12 cellular contexts compared by ENCODE assay signal in the genomic region with DNA sequence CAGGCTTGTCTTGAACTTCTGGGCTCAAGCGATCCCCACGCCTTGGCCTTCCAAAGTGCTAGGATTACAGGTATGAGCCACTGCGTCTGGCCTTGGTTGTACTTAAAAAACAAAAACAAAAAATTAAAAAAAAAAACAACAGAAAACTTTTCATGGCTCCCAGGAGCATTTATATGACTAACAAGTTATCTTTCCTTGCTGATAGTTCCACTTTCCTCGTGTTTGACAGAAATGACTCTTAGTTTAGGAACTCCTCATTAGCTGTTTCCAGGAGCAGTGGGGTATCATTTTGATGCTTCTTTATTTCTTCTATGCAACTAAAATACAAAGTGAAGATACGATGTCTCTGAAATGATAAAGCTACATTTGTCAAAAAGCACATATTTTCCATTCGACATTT.
A peak's percentile ranks its signal among the peaks of the same experiment; 100 is the strongest.
DNase-seq lines count a peak whose midpoint lies in the region; FAIRE-seq and TF ChIP-seq lines count a peak whose summit lies in the region.
"Had no signal": no experiment of that assay in that cellular context is flagged by ENCODE, and none has a peak within 500 bp of the region (broad histone marks: within the 10 kb centered on the region; RNA-seq: fewer than 3 reads in every experiment).

No MANE protein-coding gene starts in this region.

- no peak overlapping the region for H3K4me3 ChIP-seq in OCI-LY1 (ENCODE audit: low read depth, low read length, poor library complexity, severe bottlenecking)
- H3K4me3 ChIP-seq in endothelial cell of umbilical vein (replicated peaks in 1 of 3; ENCODE audit: insufficient read depth in 1 of 3, low read depth in 1 of 3, low read length in 3 of 3) = no peak overlapping the region
- no peak overlapping the region for H3K4me3 ChIP-seq in skeletal muscle satellite cell (ENCODE audit: low read length)
- H3K4me3 ChIP-seq: right atrium auricular region had no signal

- no peaks in the 10 kb centered on the region for H3F3A ChIP-seq in OCI-LY1 (ENCODE audit: insufficient read depth, low read length)

- H3K4me2 ChIP-seq in OCI-LY1 (ENCODE audit: low read length) (peak overlapping the region; percentile 39; the same call in 1 of the 2 replicates), endothelial cell of umbilical vein (ENCODE audit: insufficient read depth, low read length) (peak overlapping the region; percentile 1), skeletal muscle satellite cell (ENCODE audit: low read length) (peak overlapping the region; percentile 74)

- CTCF ChIA-PET in activated CD4-positive, alpha-beta T cell treated with anti-CD3 and anti-CD28 coated beads, Interleukin-2, amount 10 ng/mL, durations not matched to agents 7 days and 5 days (lab: Charles Lee) = interaction anchor here (1.2 to 1.3 kb wide), 2 partner anchors 14 to 64 kb away, joined by 3 read pairs; no protein-coding TSS in a partner anchor
- CTCF ChIA-PET in endothelial cell of umbilical vein (lab: Charles Lee) = interaction anchor here (0.7 to 2.2 kb wide), 7 partner anchors 16 to 178 kb away, joined by 3 to 9 read pairs (median 4); partner anchors contain the start of gene PRKCA

- H3K9me3 ChIP-seq in OCI-LY1 (ENCODE audit: low read length) = no peaks in the 10 kb centered on the region
- no peaks in the 10 kb centered on the region for H3K9me3 ChIP-seq in endothelial cell of umbilical vein (replicated peaks; ENCODE audit: control insufficient read depth, insufficient read depth, low read length)
- no peaks in the 10 kb centered on the region for H3K9me3 ChIP-seq in skeletal muscle satellite cell (replicated peaks; ENCODE audit: low read length)
- H3K9me3 ChIP-seq: right atrium auricular region had no signal

- DNase-seq in activated CD4-positive, alpha-beta T cell treated with anti-CD3 and anti-CD28 coated beads, Interleukin-2, amount 10 ng/mL, durations not matched to agents 7 days and 5 days = no peak
- no peak for DNase-seq in activated CD4-positive, alpha-beta T cell treated with anti-CD3 and anti-CD28 coated beads for 4 hours
- DNase-seq in endothelial cell of umbilical vein (ENCODE audit: low read depth, low spot score) (no peak), NCI-H226 (no peak), NCI-H146 (lab: John Stamatoyannopoulos, UW) (no peak), DMS 273 treated with DMSO at 0.1 percent for 48 hours (lab: John Stamatoyannopoulos, UW) (no peak)
- DNase-seq: activated gamma-delta T cell treated with Interleukin-2 at 50 U/mL for 16 hours, hippocampal formation, NCI-H446 had no signal

- no peaks in the 10 kb centered on the region for H3K9me2 ChIP-seq in OCI-LY1 (ENCODE audit: low read depth, low read length)

- H3K79me2 ChIP-seq in OCI-LY1 (ENCODE audit: insufficient read depth, low read length) = no peaks in the 10 kb centered on the region; the same call in 1 of the 2 replicates
- H3K79me2 ChIP-seq in endothelial cell of umbilical vein (ENCODE audit: control insufficient read depth, insufficient read depth, low read length) = peaks cover 8% of the 10 kb centered on the region

- H3K9me3 Mint-ChIP-seq in activated CD4-positive, alpha-beta T cell treated with anti-CD3 and anti-CD28 coated beads, Interleukin-2, amount 10 ng/mL, durations not matched to agents 7 days and 5 days = no peaks in the 10 kb centered on the region

- BruUV-seq in endothelial cell of umbilical vein (replicated peaks; lab: Mats Ljungman, UMichigan) = no TSS peak

- TF ChIP-seq POLR2A in endothelial cell of umbilical vein (IDR thresholded peaks at IDR 0.05; ENCODE audit: low read depth, low read length) = no peak

- H3K9me1 ChIP-seq in endothelial cell of umbilical vein (replicated peaks; ENCODE audit: control insufficient read depth, extremely low read depth, insufficient read depth, low read length) = no peaks in the 10 kb centered on the region

- intact Hi-C loops in endothelial cell of umbilical vein (cut with micrococcal nuclease) = loop anchor here (1.0 kb wide), 4 partner anchors 8 to 192 kb away; no protein-coding TSS in a partner anchor

- POLR2A ChIA-PET in activated CD4-positive, alpha-beta T cell treated with anti-CD3 and anti-CD28 coated beads, Interleukin-2, amount 10 ng/mL, durations not matched to agents 7 days and 5 days (lab: Charles Lee) = interaction anchor here (0.6 kb wide), 1 partner anchor 562 kb away, joined by 8 read pairs; no protein-coding TSS in a partner anchor
- POLR2A ChIA-PET in endothelial cell of umbilical vein (lab: Charles Lee) = no interaction called here

- H3K27ac Mint-ChIP-seq in activated CD4-positive, alpha-beta T cell treated with anti-CD3 and anti-CD28 coated beads, Interleukin-2, amount 10 ng/mL, durations not matched to agents 7 days and 5 days = peak overlapping the region; percentile 80

- no peak overlapping the region for H2AFZ ChIP-seq in OCI-LY1 (ENCODE audit: low read length)
- H2AFZ ChIP-seq in endothelial cell of umbilical vein (ENCODE audit: low read depth, low read length) = no peak overlapping the region

- H3K27me3 Mint-ChIP-seq in activated CD4-positive, alpha-beta T cell treated with anti-CD3 and anti-CD28 coated beads, Interleukin-2, amount 10 ng/mL, durations not matched to agents 7 days and 5 days = no peaks in the 10 kb centered on the region

- H3K9ac ChIP-seq in OCI-LY1 (ENCODE audit: low read length) (no peak overlapping the region), endothelial cell of umbilical vein (replicated peaks; ENCODE audit: extremely low read depth, insufficient read depth, low read length) (peak overlapping the region; percentile 84), skeletal muscle satellite cell (ENCODE audit: low read depth, low read length) (peak overlapping the region; percentile 53)

- no peaks in the 10 kb centered on the region for H3K36me3 ChIP-seq in OCI-LY1 (ENCODE audit: insufficient read depth, low read length)
- no peaks in the 10 kb centered on the region for H3K36me3 ChIP-seq in endothelial cell of umbilical vein (ENCODE audit: control insufficient read depth in 2 of 2, extremely low read depth in 1 of 2, insufficient read depth in 2 of 2, low read length in 2 of 2)
- H3K36me3 ChIP-seq in skeletal muscle satellite cell (ENCODE audit: insufficient read depth, low read length) = no peaks in the 10 kb centered on the region
- H3K36me3 ChIP-seq: right atrium auricular region had no signal

- TF ChIP-seq CTCF in OCI-LY1 (IDR thresholded peaks at IDR 0.05; ENCODE audit: low read length) (no peak), endothelial cell of umbilical vein (IDR thresholded peaks at IDR 0.05; ENCODE audit: extremely low read depth in 1 of 2, insufficient read depth in 1 of 2, low read depth in 1 of 2, low read length in 2 of 2) (no peak)

- peaks cover 57% of the 10 kb centered on the region for H3K4me1 Mint-ChIP-seq in activated CD4-positive, alpha-beta T cell treated with anti-CD3 and anti-CD28 coated beads, Interleukin-2, amount 10 ng/mL, durations not matched to agents 7 days and 5 days

- H3K27me3 ChIP-seq in OCI-LY1 (ENCODE audit: insufficient read depth, low read length) (no peaks in the 10 kb centered on the region), endothelial cell of umbilical vein (ENCODE audit: control insufficient read depth in 2 of 2, insufficient read depth in 2 of 2, low read length in 2 of 2) (no peaks in the 10 kb centered on the region), skeletal muscle satellite cell (ENCODE audit: control insufficient read depth, insufficient read depth, low read length) (no peaks in the 10 kb centered on the region)
- H3K27me3 ChIP-seq: right atrium auricular region had no signal

- peaks cover 12% of the 10 kb centered on the region for H3K36me3 Mint-ChIP-seq in activated CD4-positive, alpha-beta T cell treated with anti-CD3 and anti-CD28 coated beads, Interleukin-2, amount 10 ng/mL, durations not matched to agents 7 days and 5 days (ENCODE audit: low read depth)

- no peak overlapping the region for H3K4me3 Mint-ChIP-seq in activated CD4-positive, alpha-beta T cell treated with anti-CD3 and anti-CD28 coated beads, Interleukin-2, amount 10 ng/mL, durations not matched to agents 7 days and 5 days

- H3K27ac ChIP-seq in OCI-LY1 (ENCODE audit: low read depth, low read length, poor library complexity, severe bottlenecking) (peak overlapping the region; percentile 69), endothelial cell of umbilical vein (ENCODE audit: insufficient read depth, low read depth, low read length) (peak overlapping the region; percentile 64)
- H3K27ac ChIP-seq: right atrium auricular region had no signal

- FAIRE-seq in endothelial cell of umbilical vein (lab: Jason Lieb, UNC) = no peak

- peaks cover 76% of the 10 kb centered on the region for H3K4me1 ChIP-seq in OCI-LY1 (ENCODE audit: insufficient read depth, low read length, severe bottlenecking)
- H3K4me1 ChIP-seq in endothelial cell of umbilical vein (ENCODE audit: control insufficient read depth, extremely low read depth, insufficient read depth, low read length) = peaks cover 41% of the 10 kb centered on the region
- peaks cover 52% of the 10 kb centered on the region for H3K4me1 ChIP-seq in skeletal muscle satellite cell (ENCODE audit: control insufficient read depth, insufficient read depth, low read length)

- dilution Hi-C loops in endothelial cell of umbilical vein (cut with MboI; ENCODE audit: extremely low pct_ligation_motif_present, low sequenced_read_pairs) = no loop called here

- H4K20me1 ChIP-seq in OCI-LY1 (ENCODE audit: insufficient read depth, low read length) (no peaks in the 10 kb centered on the region), endothelial cell of umbilical vein (replicated peaks; ENCODE audit: control insufficient read depth, extremely low read depth, insufficient read depth, low read length) (no peaks in the 10 kb centered on the region)

TF ChIP-seq in endothelial cell of umbilical vein, 7 proteins besides CTCF, POLR2A, EP300 and RAD21:
- TF ChIP-seq GATA2 (IDR thresholded peaks at IDR 0.05; ENCODE audit: insufficient read depth, insufficient read length, low read depth, low read length) = no peak
- no peak for TF ChIP-seq POLR2AphosphoS5 (IDR thresholded peaks at IDR 0.05; ENCODE audit: insufficient read depth, low read depth, low read length)
- no peak for TF ChIP-seq FOS (IDR thresholded peaks at IDR 0.05; ENCODE audit: borderline replicate concordance, insufficient read depth, low read length)
- TF ChIP-seq JUN (IDR thresholded peaks at IDR 0.05; ENCODE audit: borderline replicate concordance, insufficient read depth, insufficient read length, low read depth) = peak; percentile 1
- TF ChIP-seq EZH2 (IDR thresholded peaks at IDR 0.05; ENCODE audit: borderline replicate concordance, low read depth, low read length, severe bottlenecking) = no peak
- TF ChIP-seq MYC (IDR thresholded peaks at IDR 0.05; ENCODE audit: low read depth, low read length) = no peak
- TF ChIP-seq, protein P1, sequence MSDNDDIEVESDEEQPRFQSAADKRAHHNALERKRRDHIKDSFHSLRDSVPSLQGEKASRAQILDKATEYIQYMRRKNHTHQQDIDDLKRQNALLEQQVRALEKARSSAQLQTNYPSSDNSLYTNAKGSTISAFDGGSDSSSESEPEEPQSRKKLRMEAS (IDR thresholded peaks at IDR 0.05; ENCODE audit: insufficient read depth, insufficient read length) = no peak

Comparison
In these comparisons a context has a peak if more than half of its experiments do, and no peak if none do; other contexts are left out.
1. H3K4me2 ChIP-seq: peak in every context shown above with its lines; median percentile 74 in skeletal muscle satellite cell; 39 in OCI-LY1; 1 in endothelial cell of umbilical vein.